ENCODE assay signal across 14 cellular contexts in the genomic region with DNA sequence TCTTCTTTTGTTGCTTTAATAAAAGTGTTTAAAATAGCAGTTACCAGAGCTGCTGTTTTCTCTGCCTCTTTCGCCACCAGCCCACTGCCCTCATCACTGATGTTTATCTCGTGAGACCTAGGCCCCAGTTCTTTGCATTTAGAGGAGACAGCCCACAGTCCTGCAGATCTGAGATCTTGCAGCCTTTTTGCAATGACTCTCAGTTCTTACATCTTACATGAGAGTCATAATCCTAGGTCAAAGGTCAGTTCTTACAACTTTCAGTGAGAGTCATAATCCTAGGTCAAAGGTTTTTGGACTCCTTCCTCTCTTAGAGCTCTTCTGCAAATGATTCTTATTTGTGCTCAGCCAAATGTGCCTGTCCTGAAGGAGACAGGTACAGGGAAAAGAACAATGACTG.
"Had no signal": no experiment of that assay in that cellular context is flagged by ENCODE, and none has a peak within 500 bp of the region (broad histone marks: within the 10 kb centered on the region; RNA-seq: fewer than 3 reads in every experiment).

No MANE protein-coding gene starts in this region.

- H3K9me3 Mint-ChIP-seq: activated naive CD8-positive, alpha-beta T cell treated with anti-CD3 and anti-CD28 coated beads, Interleukin-2, amount 10 ng/mL, durations not matched to agents 7 days and 5 days had no signal

- ATAC-seq: activated CD4-positive, alpha-beta T cell treated with anti-CD3 and anti-CD28 coated beads for 36 hours; foreskin keratinocyte had no signal

- H3K4me3 Mint-ChIP-seq: activated CD4-positive, alpha-beta T cell treated with anti-CD3 and anti-CD28 coated beads for 36 hours; activated naive CD8-positive, alpha-beta T cell treated with anti-CD3 and anti-CD28 coated beads, Interleukin-2, amount 10 ng/mL, durations not matched to agents 7 days and 5 days had no signal

- H3K27ac ChIP-seq: breast epithelium, esophagus squamous epithelium, foreskin keratinocyte, VCaP had no signal

- H3K4me1 ChIP-seq: breast epithelium had no signal

- H3K9me3 ChIP-seq: breast epithelium, esophagus squamous epithelium, thyroid gland had no signal

- H3K27ac Mint-ChIP-seq: activated CD4-positive, alpha-beta T cell treated with anti-CD3 and anti-CD28 coated beads for 36 hours; activated naive CD8-positive, alpha-beta T cell treated with anti-CD3 and anti-CD28 coated beads, Interleukin-2, amount 10 ng/mL, durations not matched to agents 7 days and 5 days had no signal

- H3K36me3 ChIP-seq: breast epithelium, esophagus squamous epithelium, thyroid gland had no signal

- H3K27me3 Mint-ChIP-seq: activated CD4-positive, alpha-beta T cell treated with anti-CD3 and anti-CD28 coated beads for 36 hours; activated naive CD8-positive, alpha-beta T cell treated with anti-CD3 and anti-CD28 coated beads, Interleukin-2, amount 10 ng/mL, durations not matched to agents 7 days and 5 days had no signal

- DNase-seq: activated CD4-positive, alpha-beta T cell treated with anti-CD3 and anti-CD28 coated beads for 36 hours; activated CD8-positive, alpha-beta memory T cell treated with anti-CD3 and anti-CD28 coated beads for 24 hours; activated effector memory CD4-positive, alpha-beta T cell treated with Interleukin-2 at 50 U/mL for 16 hours; activated naive CD8-positive, alpha-beta T cell treated with anti-CD3 and anti-CD28 coated beads, Interleukin-2, amount 10 ng/mL, durations not matched to agents 7 days and 5 days; aorta; esophagus squamous epithelium; foreskin keratinocyte; head of caudate nucleus; stimulated activated CD4-positive, alpha-beta T cell treated with anti-CD3 and anti-CD28 coated beads, Interleukin-4, amount 100 ng/mL, for 24 hours; SW 1271; T-helper 9 cell; thyroid gland had no signal

- H3K4me3 ChIP-seq: breast epithelium, esophagus squamous epithelium, thyroid gland had no signal

- H3K27me3 ChIP-seq: breast epithelium, foreskin keratinocyte, thyroid gland had no signal
